ENCODE assay signal across 1 cellular context in genomic region chr14:31207287-31207745, GRCh38.
TF ChIP-seq lines count a peak whose summit lies in the region.

No MANE protein-coding gene starts in this region.

TF ChIP-seq in HepG2, 621 proteins besides CTCF, POLR2A, EP300 and RAD21 (continued from another document and continues in another):
- 0 out of 2 replicates have a peak, but pooled peaks have one; percentile 84 for TF ChIP-seq SNAPC4 (CRISPR knock-in tag; IDR thresholded peaks at IDR 0.05)
- TF ChIP-seq SNAPC2 (CRISPR knock-in tag; IDR thresholded peaks at IDR 0.05), result peak; percentile 98
- TF ChIP-seq ZSCAN30 (CRISPR knock-in tag; IDR thresholded peaks at IDR 0.05), result no peak; the same call in 1 of the 2 replicates
- no peak; the same call in 1 of the 2 replicates for TF ChIP-seq FOXM1 (CRISPR knock-in tag; IDR thresholded peaks at IDR 0.05)
- TF ChIP-seq ZNF747 (CRISPR knock-in tag; IDR thresholded peaks at IDR 0.05; ENCODE audit: borderline replicate concordance), result peak; percentile 20; the same call in 1 of the 2 replicates
- TF ChIP-seq MLX (CRISPR knock-in tag; IDR thresholded peaks at IDR 0.05), result peak; percentile 8; the same call in 1 of the 2 replicates
- peak; percentile 95 for TF ChIP-seq ZFP36L2 (CRISPR knock-in tag; IDR thresholded peaks at IDR 0.05)
- peak; percentile 99; the same call in 1 of the 2 replicates for TF ChIP-seq FOXO4 (CRISPR knock-in tag; conservative IDR thresholded peaks at IDR 0.05)
- peak; percentile 54; the same call in 1 of the 2 replicates for TF ChIP-seq GATAD1 (CRISPR knock-in tag; IDR thresholded peaks at IDR 0.05)
- no peak for TF ChIP-seq NFIC (IDR thresholded peaks at IDR 0.05; ENCODE audit: low read length)
- TF ChIP-seq ZNF646 (CRISPR knock-in tag; IDR thresholded peaks at IDR 0.05), result peak; percentile 34; the same call in 1 of the 2 replicates
- TF ChIP-seq MIXL1 (CRISPR knock-in tag; IDR thresholded peaks at IDR 0.05), result peak; percentile 74; the same call in 1 of the 2 replicates
- peak; percentile 69; the same call in 1 of the 2 replicates for TF ChIP-seq XBP1 (CRISPR knock-in tag; IDR thresholded peaks at IDR 0.05)
- TF ChIP-seq ZNF138 (CRISPR knock-in tag; IDR thresholded peaks at IDR 0.05; ENCODE audit: low read depth), result peak; percentile 96
- TF ChIP-seq MEF2D (CRISPR knock-in tag; IDR thresholded peaks at IDR 0.05), result no peak
- peak; percentile 98; the same call in 1 of the 2 replicates for TF ChIP-seq ZNF10 (CRISPR knock-in tag; IDR thresholded peaks at IDR 0.05; ENCODE audit: borderline replicate concordance, low read depth)
- no peak; the same call in 1 of the 2 replicates for TF ChIP-seq MIER3 (CRISPR knock-in tag; IDR thresholded peaks at IDR 0.05; ENCODE audit: borderline replicate concordance)
- peak; percentile 97 for TF ChIP-seq ZNF709 (CRISPR knock-in tag; IDR thresholded peaks at IDR 0.05)
- no peak for TF ChIP-seq E2F1 (CRISPR knock-in tag; IDR thresholded peaks at IDR 0.05)
- peak; percentile 96 for TF ChIP-seq STAT5B (CRISPR knock-in tag; IDR thresholded peaks at IDR 0.05)
- TF ChIP-seq FOXO1 (CRISPR knock-in tag; IDR thresholded peaks at IDR 0.05), result peak; percentile 79; the same call in 1 of the 2 replicates
- TF ChIP-seq NR0B2 (CRISPR knock-in tag; IDR thresholded peaks at IDR 0.05), result peak; percentile 86
- no peak; the same call in 1 of the 2 replicates for TF ChIP-seq NFYC (CRISPR knock-in tag; IDR thresholded peaks at IDR 0.05)
- peak; percentile 95 for TF ChIP-seq IRF1 (CRISPR knock-in tag; IDR thresholded peaks at IDR 0.05; ENCODE audit: low read depth)
- peak; percentile 96 for TF ChIP-seq ARID4A (CRISPR knock-in tag; IDR thresholded peaks at IDR 0.05; ENCODE audit: borderline replicate concordance)
- no peak for TF ChIP-seq SP5 (CRISPR knock-in tag; IDR thresholded peaks at IDR 0.05; ENCODE audit: borderline replicate concordance, low read depth)
- 0 out of 2 replicates have a peak, but pooled peaks have one; percentile 89 for TF ChIP-seq THYN1 (CRISPR knock-in tag; IDR thresholded peaks at IDR 0.05; ENCODE audit: borderline replicate concordance, low read depth)
- TF ChIP-seq MED8 (CRISPR knock-in tag; IDR thresholded peaks at IDR 0.05; ENCODE audit: insufficient replicate concordance), result peak; percentile 88
- no peak for TF ChIP-seq ZNF432 (CRISPR knock-in tag; IDR thresholded peaks at IDR 0.05; ENCODE audit: borderline replicate concordance)
- TF ChIP-seq SIX4 (CRISPR knock-in tag; IDR thresholded peaks at IDR 0.05), result peak; percentile 55; the same call in 1 of the 2 replicates
- no peak for TF ChIP-seq CHD4 (IDR thresholded peaks at IDR 0.05; ENCODE audit: borderline replicate concordance, low read length)
- peak; percentile 58 for TF ChIP-seq YEATS2 (CRISPR knock-in tag; IDR thresholded peaks at IDR 0.05; ENCODE audit: borderline replicate concordance)
- TF ChIP-seq ATRX (CRISPR knock-in tag; IDR thresholded peaks at IDR 0.05; ENCODE audit: borderline replicate concordance), result peak; percentile 96; the same call in 1 of the 2 replicates
- TF ChIP-seq ZNF121 (CRISPR knock-in tag; IDR thresholded peaks at IDR 0.05), result no peak
- no peak; the same call in 1 of the 2 replicates for TF ChIP-seq MYC (CRISPR knock-in tag; IDR thresholded peaks at IDR 0.05; ENCODE audit: borderline replicate concordance)
- TF ChIP-seq ZNF552 (CRISPR knock-in tag; IDR thresholded peaks at IDR 0.05; ENCODE audit: borderline replicate concordance), result peak; percentile 72; the same call in 1 of the 2 replicates
- peak; percentile 58 for TF ChIP-seq ISL2 (CRISPR knock-in tag; IDR thresholded peaks at IDR 0.05)
- no peak; the same call in 1 of the 2 replicates for TF ChIP-seq ZFP37 (CRISPR knock-in tag; IDR thresholded peaks at IDR 0.05; ENCODE audit: borderline replicate concordance)
- peak; percentile 98 for TF ChIP-seq MLLT10 (CRISPR knock-in tag; IDR thresholded peaks at IDR 0.05)
- peak; percentile 72; the same call in 1 of the 2 replicates for TF ChIP-seq ZNF367 (CRISPR knock-in tag; IDR thresholded peaks at IDR 0.05; ENCODE audit: borderline replicate concordance)
